ENCODE assay signal across 16 cellular contexts in genomic region chr3:139894638-139894989, GRCh38. TPM values are rescaled to one million over a fixed set of nuclear protein-coding genes. Genes with fewer than 3 reads are reported as not detected.
DNase-seq lines count a peak whose midpoint lies in the region; ATAC-seq and TF ChIP-seq lines count a peak whose summit lies in the region.
"Had no signal": no experiment of that assay in that cellular context is flagged by ENCODE, and none has a peak within 500 bp of the region (broad histone marks: within the 10 kb centered on the region; RNA-seq: fewer than 3 reads in every experiment).

No MANE protein-coding gene starts in this region.

- H3K9me3 ChIP-seq in body of pancreas, result no peaks in the 10 kb centered on the region
- peaks cover 0 to 8% of the 10 kb centered on the region in 2 donors for H3K9me3 ChIP-seq in right atrium auricular region
- no peaks in the 10 kb centered on the region for H3K9me3 ChIP-seq in testis
- no peaks in the 10 kb centered on the region for H3K9me3 ChIP-seq in Karpas-422 (ENCODE audit: low read length)
- H3K9me3 ChIP-seq: HAP-1 had no signal

- no peak overlapping the region for H3K4me3 Mint-ChIP-seq in activated CD8-positive, alpha-beta T cell treated with anti-CD3 and anti-CD28 coated beads, Interleukin-2, amount 10 ng/mL, durations not matched to agents 7 days and 5 days
- H3K4me3 Mint-ChIP-seq in MCF 10A (ENCODE audit: unreplicated experiment), result no peak overlapping the region
- H3K4me3 Mint-ChIP-seq: CD8-positive, alpha-beta T cell had no signal

- H3K36me3 Mint-ChIP-seq in activated CD8-positive, alpha-beta T cell treated with anti-CD3 and anti-CD28 coated beads, Interleukin-2, amount 10 ng/mL, durations not matched to agents 7 days and 5 days (ENCODE audit: low read depth), result no peaks in the 10 kb centered on the region
- H3K36me3 Mint-ChIP-seq in MCF 10A (ENCODE audit: insufficient read depth, unreplicated experiment), result no peaks in the 10 kb centered on the region
- H3K36me3 Mint-ChIP-seq: CD8-positive, alpha-beta T cell had no signal

- no TSS peak for BruUV-seq in MCF 10A (replicated peaks; lab: Mats Ljungman, UMichigan)

- H3K27ac ChIP-seq in body of pancreas (no peak overlapping the region), right atrium auricular region (peak overlapping the region; percentile 36 to 63), testis (peak overlapping the region; percentile 19 to 31), Karpas-422 (ENCODE audit: low read length) (no peak overlapping the region)

- H3K27ac Mint-ChIP-seq in activated CD8-positive, alpha-beta T cell treated with anti-CD3 and anti-CD28 coated beads, Interleukin-2, amount 10 ng/mL, durations not matched to agents 7 days and 5 days, result no peak overlapping the region
- no peak overlapping the region for H3K27ac Mint-ChIP-seq in MCF 10A (ENCODE audit: low read depth, unreplicated experiment)
- H3K27ac Mint-ChIP-seq: CD8-positive, alpha-beta T cell had no signal

- CTCF ChIA-PET in activated CD8-positive, alpha-beta T cell treated with anti-CD3 and anti-CD28 coated beads, Interleukin-2, amount 10 ng/mL, durations not matched to agents 7 days and 5 days (lab: Charles Lee), result no interaction called here
- CTCF ChIA-PET in MCF 10A (lab: Yijun Ruan, JAX), result interaction anchor here (0.6 kb wide), 1 partner anchor 416 kb away, joined by 3 read pairs; no protein-coding TSS in a partner anchor

- H3K27me3 ChIP-seq in body of pancreas (no peaks in the 10 kb centered on the region), right atrium auricular region (no peaks in the 10 kb centered on the region), testis (no peaks in the 10 kb centered on the region), Karpas-422 (ENCODE audit: low read length) (no peaks in the 10 kb centered on the region; the same call in 1 of the 2 replicates)

- no peaks in the 10 kb centered on the region for H3K27me3 Mint-ChIP-seq in activated CD8-positive, alpha-beta T cell treated with anti-CD3 and anti-CD28 coated beads, Interleukin-2, amount 10 ng/mL, durations not matched to agents 7 days and 5 days (ENCODE audit: low read depth)
- H3K27me3 Mint-ChIP-seq in MCF 10A (ENCODE audit: insufficient read depth, unreplicated experiment), result no peaks in the 10 kb centered on the region

- no peaks in the 10 kb centered on the region for H3K9me2 ChIP-seq in Karpas-422 (replicated peaks; ENCODE audit: insufficient read depth, low read length)

- POLR2A ChIA-PET in activated CD8-positive, alpha-beta T cell treated with anti-CD3 and anti-CD28 coated beads, Interleukin-2, amount 10 ng/mL, durations not matched to agents 7 days and 5 days (lab: Charles Lee), result no interaction called here
- POLR2A ChIA-PET in MCF 10A (lab: Yijun Ruan, JAX), result no interaction called here

- DNase-seq in NOMO-1 treated with dmso at 0.1 percent for 144 hours (lab: John Stamatoyannopoulos, UW; ENCODE audit: unreplicated experiment) (peak; percentile 50), body of pancreas (peak; percentile 9 to 40 (median 18)), right atrium auricular region (ENCODE audit: low spot score) (no peak), testis (peak; percentile 69), Karpas-422 (no peak), MCF 10A (ENCODE audit: unreplicated experiment) (no peak)
- DNase-seq in activated CD8-positive, alpha-beta T cell treated with anti-CD3 and anti-CD28 coated beads, Interleukin-2, amount 10 ng/mL, durations not matched to agents 7 days and 5 days, result no peak
- DNase-seq: CD8-positive, alpha-beta T cell; IMR-90; NCI-H1417 treated with DMSO at 0.1 percent for 48 hours; NCI-H526; SIG-M5 had no signal

- no peaks in the 10 kb centered on the region for H3K36me3 ChIP-seq in body of pancreas (replicated peaks in 1 of 2; ENCODE audit: insufficient read depth in 1 of 2, low read depth in 2 of 2)
- no peaks in the 10 kb centered on the region for H3K36me3 ChIP-seq in right atrium auricular region
- no peaks in the 10 kb centered on the region for H3K36me3 ChIP-seq in testis (ENCODE audit: low read depth, missing control alignments)
- no peaks in the 10 kb centered on the region for H3K36me3 ChIP-seq in Karpas-422 (ENCODE audit: insufficient read depth, low read length)
- H3K36me3 ChIP-seq: HAP-1 had no signal

- no peak overlapping the region for H3K4me3 ChIP-seq in body of pancreas
- no peak overlapping the region for H3K4me3 ChIP-seq in right atrium auricular region
- H3K4me3 ChIP-seq in testis, result no peak overlapping the region
- H3K4me3 ChIP-seq in Karpas-422 (ENCODE audit: low read length), result no peak overlapping the region
- H3K4me3 ChIP-seq: HAP-1 had no signal

- no peak for TF ChIP-seq CTCF in body of pancreas (IDR thresholded peaks at IDR 0.05)
- no peak for TF ChIP-seq CTCF in right atrium auricular region (IDR thresholded peaks at IDR 0.05)
- no peak for TF ChIP-seq CTCF in testis (IDR thresholded peaks at IDR 0.05)
- TF ChIP-seq CTCF in MCF 10A (IDR thresholded peaks at IDR 0.05; ENCODE audit: unreplicated experiment), result no peak

- TF ChIP-seq POLR2A in body of pancreas (IDR thresholded peaks at IDR 0.05), result no peak
- TF ChIP-seq POLR2A in testis (IDR thresholded peaks at IDR 0.05), result no peak

- H3K4me1 Mint-ChIP-seq in activated CD8-positive, alpha-beta T cell treated with anti-CD3 and anti-CD28 coated beads, Interleukin-2, amount 10 ng/mL, durations not matched to agents 7 days and 5 days (ENCODE audit: low read depth), result no peaks in the 10 kb centered on the region
- H3K4me1 Mint-ChIP-seq in MCF 10A (ENCODE audit: insufficient read depth, unreplicated experiment), result no peaks in the 10 kb centered on the region

- no peak overlapping the region for H2AFZ ChIP-seq in Karpas-422 (ENCODE audit: low read length)

- H3K9ac ChIP-seq in Karpas-422 (ENCODE audit: low read length), result no peak overlapping the region

- intact Hi-C loops in body of pancreas (cut with DNase I) (no loop called here), testis (cut with DNase I; ENCODE audit: low total_unique reads) (no loop called here), MCF 10A (cut with micrococcal nuclease) (no loop called here)

- 11 to 35% methylated on average over 1 of the region's 1 CpG for WGBS in body of pancreas, 2 donors
- WGBS in testis, 2 donors, result 31 to 56% methylated on average over 1 of the region's 1 CpG

- H3K4me2 ChIP-seq in Karpas-422 (ENCODE audit: low read depth, low read length, poor library complexity, severe bottlenecking), result no peak overlapping the region

- H3K4me1 ChIP-seq in body of pancreas (no peaks in the 10 kb centered on the region), right atrium auricular region (peaks cover 0 to 27% of the 10 kb centered on the region in 2 donors), testis (peaks cover 15% of the 10 kb centered on the region), Karpas-422 (ENCODE audit: low read length) (no peaks in the 10 kb centered on the region)
- H3K4me1 ChIP-seq: HAP-1 had no signal

- ATAC-seq in body of pancreas, result no peak
- no peak for ATAC-seq in GM21528 (IDR thresholded peaks at IDR 0.05; ENCODE audit: low FRiP score, unreplicated experiment)
- no peak for ATAC-seq in activated CD8-positive, alpha-beta T cell treated with anti-CD3 and anti-CD28 coated beads, Interleukin-2, amount 10 ng/mL, durations not matched to agents 7 days and 5 days
- ATAC-seq: CD8-positive, alpha-beta T cell; Panc1 had no signal

- no peaks in the 10 kb centered on the region for H4K20me1 ChIP-seq in Karpas-422 (ENCODE audit: insufficient read depth, low read depth, low read length)

- no peaks in the 10 kb centered on the region for H3K9me3 Mint-ChIP-seq in activated CD8-positive, alpha-beta T cell treated with anti-CD3 and anti-CD28 coated beads, Interleukin-2, amount 10 ng/mL, durations not matched to agents 7 days and 5 days (ENCODE audit: insufficient read depth)
- H3K9me3 Mint-ChIP-seq in MCF 10A (ENCODE audit: unreplicated experiment), result peaks cover 6% of the 10 kb centered on the region
- H3K9me3 Mint-ChIP-seq: CD8-positive, alpha-beta T cell had no signal

- H3K79me2 ChIP-seq in Karpas-422 (ENCODE audit: low read length), result no peaks in the 10 kb centered on the region

RNA-seq across cellular contexts. Expression of gene CLSTN2, which starts 40.4 kb away (rescaled TPM):
- total RNA-seq in body of pancreas, result 10 to 100 TPM; 14.5 to 14.8 TPM
- 10 to 100 TPM; 13.6 to 28.3 TPM for total RNA-seq in right atrium auricular region
- 1 to 10 TPM; 3.8 to 5.7 TPM for total RNA-seq in testis
- polyA plus RNA-seq in testis (ENCODE audit: insufficient read depth, low read depth, low replicate concordance), result 3.1 TPM
- total RNA-seq in Karpas-422 (2014; rRNA removed; shearing (Covaris generic); ENCODE audit: low replicate concordance), result not detected in 2 replicates
- not detected for total RNA-seq in activated CD8-positive, alpha-beta T cell treated with anti-CD3 and anti-CD28 coated beads, Interleukin-2, amount 10 ng/mL, durations not matched to agents 7 days and 5 days
- total RNA-seq in MCF 10A (2022), result not detected in 2 replicates
- total RNA-seq: CD8-positive, alpha-beta T cell; HT-29 had no signal

Comparison
In these comparisons a context has a peak if more than half of its experiments do, and no peak if none do; other contexts are left out.
1. DNase-seq: peak in NOMO-1 treated with dmso at 0.1 percent for 144 hours (single experiment), body of pancreas (4 of 4) and testis (single experiment); none in right atrium auricular region (single experiment), Karpas-422 (single experiment), activated CD8-positive, alpha-beta T cell treated with anti-CD3 and anti-CD28 coated beads, Interleukin-2, amount 10 ng/mL, durations not matched to agents 7 days and 5 days (single experiment) and MCF 10A (single experiment).
2. H3K27ac ChIP-seq: peak in right atrium auricular region (2 of 2) and testis (2 of 2); none in body of pancreas (0 of 4) and Karpas-422 (single experiment).